In the genomic region with DNA sequence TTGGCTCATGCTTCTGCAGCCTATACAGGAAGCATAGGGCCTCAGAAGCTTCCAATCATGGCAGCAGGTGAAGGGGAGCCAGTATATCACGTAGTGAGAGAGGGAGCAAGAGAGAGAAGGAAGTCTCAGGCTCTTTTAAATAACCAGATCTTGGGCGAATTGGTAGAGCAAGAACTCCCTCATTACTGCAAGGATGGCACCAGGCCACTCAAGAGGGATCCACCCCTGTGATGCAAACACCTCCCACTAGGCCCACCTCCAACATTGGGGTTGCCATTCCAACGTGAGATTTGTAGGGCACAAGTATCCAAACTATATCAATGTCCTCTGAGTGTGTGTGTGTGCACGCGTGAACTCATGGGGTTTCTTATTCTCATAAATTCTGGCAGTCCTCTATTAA, we compare ENCODE assay signal across 27 cellular contexts.
"Had no signal": no experiment of that assay in that cellular context is flagged by ENCODE, and none has a peak within 500 bp of the region (broad histone marks: within the 10 kb centered on the region; RNA-seq: fewer than 3 reads in every experiment).

No MANE protein-coding gene starts in this region.

- H2AFZ ChIP-seq: neural progenitor cell, parathyroid adenoma had no signal

- H3K9ac ChIP-seq: neural progenitor cell, parathyroid adenoma had no signal

- H3K4me1 Mint-ChIP-seq: immature natural killer cell; memory B cell; nephron; stimulated activated naive CD8-positive, alpha-beta T cell treated with anti-CD3 and anti-CD28 coated beads, Interleukin-15, amount 100 ng/mL, for 72 hours had no signal

- H3K9me3 ChIP-seq: suprapubic skin, vagina had no signal

- FAIRE-seq: keratinocyte had no signal

- H3K4me2 ChIP-seq: neural progenitor cell, smooth muscle cell had no signal

- H3K4me3 ChIP-seq: dorsolateral prefrontal cortex, esophagus squamous epithelium, lower lobe of right lung, neural progenitor cell, smooth muscle cell, suprapubic skin, transverse colon, vagina had no signal

- H3K9me3 Mint-ChIP-seq: nephron had no signal

- H3K79me2 ChIP-seq: parathyroid adenoma had no signal

- H3K36me3 Mint-ChIP-seq: immature natural killer cell, neural progenitor cell had no signal

- H3K4me1 ChIP-seq: lower lobe of right lung, neural progenitor cell, parathyroid adenoma, transverse colon, vagina had no signal

- ATAC-seq: left ventricle myocardium superior; lower lobe of right lung; naive thymus-derived CD4-positive, alpha-beta T cell; sciatic nerve; stimulated activated naive CD8-positive, alpha-beta T cell treated with anti-CD3 and anti-CD28 coated beads, Interleukin-15, amount 100 ng/mL, for 72 hours had no signal

- H3K27ac ChIP-seq: dorsolateral prefrontal cortex, esophagus squamous epithelium, lower lobe of right lung, neural progenitor cell, parathyroid adenoma, suprapubic skin, transverse colon, vagina had no signal

- H3K27me3 Mint-ChIP-seq: progenitor cell of endocrine pancreas; stimulated activated naive CD8-positive, alpha-beta T cell treated with anti-CD3 and anti-CD28 coated beads, Interleukin-15, amount 100 ng/mL, for 72 hours had no signal

- H3K36me3 ChIP-seq: esophagus squamous epithelium, lower lobe of right lung, neural progenitor cell, suprapubic skin, transverse colon, vagina had no signal

- H3K27ac Mint-ChIP-seq: immature natural killer cell; memory B cell; naive thymus-derived CD4-positive, alpha-beta T cell; nephron; neural progenitor cell; progenitor cell of endocrine pancreas; stimulated activated naive CD8-positive, alpha-beta T cell treated with anti-CD3 and anti-CD28 coated beads, Interleukin-15, amount 100 ng/mL, for 72 hours had no signal

- DNase-seq: dorsolateral prefrontal cortex; effector CD4-positive, alpha-beta T cell; esophagus squamous epithelium; foreskin melanocyte; hypothalamus; immature natural killer cell; left ventricle myocardium superior; lower lobe of right lung; midbrain; naive thymus-derived CD4-positive, alpha-beta T cell; stimulated activated CD4-positive, alpha-beta T cell treated with anti-CD3 and anti-CD28 coated beads, Interleukin-12 subunit alpha, Interleukin-12 subunit beta, amount 100 ng/mL, for 4 hours; stimulated activated CD4-positive, alpha-beta T cell treated with anti-CD3 and anti-CD28 coated beads, Interleukin-1b, Interleukin-23, amount 100 ng/mL, for 48 hours; stimulated activated CD4-positive, alpha-beta T cell treated with anti-CD3 and anti-CD28 coated beads, Interleukin-4, amount 100 ng/mL, for 1 hour; stimulated activated CD8-positive, alpha-beta memory T cell treated with anti-CD3 and anti-CD28 coated beads, Interleukin-4, amount 100 ng/mL, for 48 hours; stimulated activated naive CD4-positive, alpha-beta T cell; stimulated activated naive CD8-positive, alpha-beta T cell treated with anti-CD3 and anti-CD28 coated beads, Interleukin-15, amount 100 ng/mL, for 72 hours; transverse colon had no signal

- H3K27me3 ChIP-seq: dorsolateral prefrontal cortex, esophagus squamous epithelium, neural progenitor cell, suprapubic skin, transverse colon, vagina had no signal

- H3K4me3 Mint-ChIP-seq: immature natural killer cell; memory B cell; naive thymus-derived CD4-positive, alpha-beta T cell; nephron; neural progenitor cell; stimulated activated naive CD8-positive, alpha-beta T cell treated with anti-CD3 and anti-CD28 coated beads, Interleukin-15, amount 100 ng/mL, for 72 hours had no signal
